Comparison of ENCODE assay signal across 8 cellular contexts in the genomic region with DNA sequence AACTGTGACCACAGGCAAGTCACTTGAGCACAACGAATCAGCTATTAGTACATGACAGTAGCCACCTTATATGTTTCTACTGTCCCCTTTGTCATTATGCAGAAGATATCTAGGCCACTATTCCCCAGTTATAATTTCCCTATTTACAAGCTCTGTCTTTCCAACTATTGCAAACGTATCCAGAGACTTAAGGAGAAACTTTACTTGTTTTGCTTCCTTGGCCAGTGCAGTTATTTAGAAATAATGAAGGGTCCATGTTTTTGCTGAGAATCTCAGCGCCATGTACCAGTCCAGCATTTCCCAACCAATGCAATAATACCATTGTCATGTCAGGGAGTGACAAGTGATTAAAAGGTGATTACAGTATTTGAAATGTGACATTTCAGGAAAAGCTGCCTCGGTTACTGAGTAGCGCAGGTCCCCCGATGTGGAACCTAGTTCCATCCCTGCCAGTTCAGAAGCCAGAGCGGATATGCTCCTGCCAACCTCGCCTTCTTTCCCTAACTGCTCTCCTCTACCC. TPM values are rescaled to one million over a fixed set of nuclear protein-coding genes. Genes with fewer than 3 reads are reported as not detected.
DNase-seq lines count a peak whose midpoint lies in the region; ATAC-seq and TF ChIP-seq lines count a peak whose summit lies in the region.

No MANE protein-coding gene starts in this region.

- H3K27ac ChIP-seq in DND-41 (ENCODE audit: low read length) (peak overlapping the region; percentile 70), iPS-20b (ENCODE audit: low read length) (no peak overlapping the region), stomach (peak overlapping the region; percentile 86 to 94 (median 92))

- WGBS in stomach, 5 donors = 7 to 14% (median 8%) methylated on average over 7 to 8 of the region's 8 CpGs

- ATAC-seq in DND-41 (ENCODE audit: insufficient read depth, low read depth) = no peak
- peak; percentile 6 for ATAC-seq in HG03457 (IDR thresholded peaks at IDR 0.05; ENCODE audit: unreplicated experiment)
- ATAC-seq in GM18873 (IDR thresholded peaks at IDR 0.05; ENCODE audit: low FRiP score, unreplicated experiment) = no peak

- H3K9ac ChIP-seq in DND-41 (ENCODE audit: low read depth, low read length) (peak overlapping the region; percentile 81), iPS-20b (ENCODE audit: low read depth, low read length) (peak overlapping the region; percentile 84; the same call in 1 of the 2 replicates)

- no peak for TF ChIP-seq EP300 in stomach (IDR thresholded peaks at IDR 0.05)

- DNase-seq in DND-41 (no peak), amniotic epithelial cell (ENCODE audit: low read depth) (peak; percentile 1), stomach (no peak), AG20443 (ENCODE audit: low spot score) (no peak), kidney tubule cell (ENCODE audit: low spot score) (no peak)

- H3K79me2 ChIP-seq in DND-41 (ENCODE audit: insufficient read depth, low read length) = peaks cover 25% of the 10 kb centered on the region

- H3K4me1 ChIP-seq in DND-41 (ENCODE audit: insufficient read depth, low read length) = peaks cover 28% of the 10 kb centered on the region
- H3K4me1 ChIP-seq in iPS-20b (ENCODE audit: insufficient read depth, low read length) = peaks cover 5% of the 10 kb centered on the region; the same call in 1 of the 2 replicates
- peaks cover 7 to 20% (median 10%) of the 10 kb centered on the region in 4 donors for H3K4me1 ChIP-seq in stomach

- no peaks in the 10 kb centered on the region for H3K9me3 ChIP-seq in DND-41 (ENCODE audit: insufficient read depth, low read length, severe bottlenecking)
- H3K9me3 ChIP-seq in iPS-20b (ENCODE audit: insufficient read depth, low read depth, low read length) = no peaks in the 10 kb centered on the region
- H3K9me3 ChIP-seq in stomach = no peaks in the 10 kb centered on the region

- TF ChIP-seq POLR2A in stomach (IDR thresholded peaks at IDR 0.05) = no peak

- no peak for TF ChIP-seq CTCF in DND-41 (IDR thresholded peaks at IDR 0.05; ENCODE audit: borderline replicate concordance, extremely low read depth, low read length, poor library complexity, severe bottlenecking)
- no peak for TF ChIP-seq CTCF in stomach (IDR thresholded peaks at IDR 0.05)

- intact Hi-C loops in stomach (cut with DNase I; ENCODE audit: low total_unique reads) = no loop called here

- peak overlapping the region; percentile 76 for H2AFZ ChIP-seq in DND-41 (ENCODE audit: low read depth, low read length)

- H3K4me3 ChIP-seq in DND-41 (ENCODE audit: low read depth in 1 of 2, low read length in 2 of 2) (peak overlapping the region; percentile 60 to 77), iPS-20b (ENCODE audit: low read length) (peak overlapping the region; percentile 76), stomach (peak overlapping the region; percentile 56 to 74 (median 66))

- no peaks in the 10 kb centered on the region for H4K20me1 ChIP-seq in DND-41 (ENCODE audit: insufficient read depth, low read length)

- no peaks in the 10 kb centered on the region; the same call in 1 of the 2 replicates for H3K36me3 ChIP-seq in DND-41 (ENCODE audit: insufficient read depth, low read length)
- no peaks in the 10 kb centered on the region for H3K36me3 ChIP-seq in iPS-20b (ENCODE audit: insufficient read depth, low read depth, low read length)
- no peaks in the 10 kb centered on the region for H3K36me3 ChIP-seq in stomach

- H3K27me3 ChIP-seq in DND-41 (ENCODE audit: insufficient read depth, low read length, poor library complexity) (no peaks in the 10 kb centered on the region), iPS-20b (ENCODE audit: insufficient read depth, low read length) (no peaks in the 10 kb centered on the region), stomach (peaks cover 0 to under 1% (median 0%) of the 10 kb centered on the region in 3 donors)

- peak overlapping the region; percentile 71 for H3K4me2 ChIP-seq in DND-41 (ENCODE audit: insufficient read depth, low read length)

RNA-seq across cellular contexts. Expression of gene ZNF624, which starts 0.7 kb away (rescaled TPM):
- total RNA-seq in stomach = 10 to 100 TPM in 1 of 5 donors, 1 to 10 TPM in 2, not detected in 2; 1.8 to 10.4 (median 6.4) TPM
- polyA plus RNA-seq in stomach = 1 to 10 TPM in 1 of 3 donors, under 1 TPM in 2; 0.44 to 1.5 (median 0.48) TPM

RNA-seq across cellular contexts. Expression of gene CCDC144A, which starts 37.1 kb away (rescaled TPM):
- 10 to 100 TPM in 2 of 5 donors, 1 to 10 TPM in 3; 1.2 to 70.1 (median 4.0) TPM for total RNA-seq in stomach
- polyA plus RNA-seq in stomach = under 1 TPM in 1 of 3 donors, not detected in 2; 0.23 TPM
